Comparison of ENCODE assay signal across 8 cellular contexts in genomic region chr18:63848159-63848558, GRCh38. TPM values are rescaled to one million over a fixed set of nuclear protein-coding genes. Genes with fewer than 3 reads are reported as not detected.
DNase-seq lines count a peak whose midpoint lies in the region; ATAC-seq and TF ChIP-seq lines count a peak whose summit lies in the region.

No MANE protein-coding gene starts in this region.

- no peak overlapping the region for H3K27ac ChIP-seq in PC-3 (ENCODE audit: low read length)

- peaks cover 8% of the 10 kb centered on the region for H3K27me3 Mint-ChIP-seq in T-helper 2 cell treated with Interferon-gamma antibody and Interleukin-4, amounts not matched to agents 5 μg/mL and 100 μg/mL, for 36 hours (ENCODE audit: low read depth)

- no TSS peak for BruUV-seq in PC-3 (replicated peaks; lab: Mats Ljungman, UMichigan)

- no peak overlapping the region for H3K27ac Mint-ChIP-seq in T-helper 2 cell treated with Interferon-gamma antibody and Interleukin-4, amounts not matched to agents 5 μg/mL and 100 μg/mL, for 36 hours

- 0 out of 2 replicates have a peak overlapping the region, but pooled peaks have one; percentile 3 for H3K4me2 ChIP-seq in PC-3 (ENCODE audit: low read length)

- H3K79me2 ChIP-seq in PC-3 (ENCODE audit: low read length) = no peaks in the 10 kb centered on the region

- CTCF ChIA-PET in PC-3 (lab: Charles Lee) = no interaction called here

- intact Hi-C loops in PC-3 (cut with micrococcal nuclease) = loop anchor here (1.0 to 10.0 kb wide), 6 partner anchors 107 to 833 kb away; no protein-coding TSS in a partner anchor

- H3K9me3 Mint-ChIP-seq in T-helper 2 cell treated with Interferon-gamma antibody and Interleukin-4, amounts not matched to agents 5 μg/mL and 100 μg/mL, for 36 hours = no peaks in the 10 kb centered on the region

- H3K9me2 ChIP-seq in PC-3 (replicated peaks; ENCODE audit: low read length) = no peaks in the 10 kb centered on the region

- no peak overlapping the region for H3K9ac ChIP-seq in PC-3 (ENCODE audit: low read length)

- DNase-seq in AG10803 (ENCODE audit: low read depth) (peak; percentile 75), HT1080 (ENCODE audit: low read depth) (peak; percentile 63), PC-3 (peak; percentile 84), pons (ENCODE audit: low spot score) (peak; percentile 62), GF-D8 (lab: John Stamatoyannopoulos, UW) (no peak)
- no peak for DNase-seq in T-helper 2 cell treated with Interferon-gamma antibody and Interleukin-4, amounts not matched to agents 5 μg/mL and 100 μg/mL, for 36 hours (ENCODE audit: low spot score)

- H3K36me3 Mint-ChIP-seq in T-helper 2 cell treated with Interferon-gamma antibody and Interleukin-4, amounts not matched to agents 5 μg/mL and 100 μg/mL, for 36 hours (ENCODE audit: low read depth) = no peaks in the 10 kb centered on the region

- peak; percentile 63 for ATAC-seq in GM18511 (IDR thresholded peaks at IDR 0.05; ENCODE audit: unreplicated experiment)
- ATAC-seq in PC-3 = peak; percentile 70
- peak; percentile 79 for ATAC-seq in esophagus mucosa

- POLR2A ChIA-PET in PC-3 (lab: Charles Lee; ENCODE audit: unreplicated experiment) = no interaction called here

- H3K27me3 ChIP-seq in PC-3 (ENCODE audit: low read length) = no peaks in the 10 kb centered on the region

- no peaks in the 10 kb centered on the region for H3F3A ChIP-seq in PC-3 (ENCODE audit: low read length, unreplicated experiment)

- H4K20me1 ChIP-seq in PC-3 (ENCODE audit: low read length) = no peaks in the 10 kb centered on the region

- peak overlapping the region; percentile 60 for H2AFZ ChIP-seq in PC-3 (ENCODE audit: low read length)

- H3K4me3 Mint-ChIP-seq in T-helper 2 cell treated with Interferon-gamma antibody and Interleukin-4, amounts not matched to agents 5 μg/mL and 100 μg/mL, for 36 hours = no peak overlapping the region

- H3K9me3 ChIP-seq in PC-3 (ENCODE audit: low read length) = no peaks in the 10 kb centered on the region

- H3K4me3 ChIP-seq in AG10803 (ENCODE audit: low read length) (no peak overlapping the region), PC-3 (ENCODE audit: low read length) (no peak overlapping the region)

- no peaks in the 10 kb centered on the region for H3K36me3 ChIP-seq in PC-3 (ENCODE audit: low read depth, low read length)

- peak; percentile 81 for TF ChIP-seq CTCF in AG10803 (conservative IDR thresholded peaks at IDR 0.05; ENCODE audit: low read length)
- TF ChIP-seq CTCF in PC-3 (conservative IDR thresholded peaks at IDR 0.05; ENCODE audit: low read depth, low read length) = peak; percentile 85

- H3K4me1 ChIP-seq in PC-3 (ENCODE audit: insufficient read depth, low read length) = peaks cover 5% of the 10 kb centered on the region; the same call in 1 of the 2 replicates

- no peaks in the 10 kb centered on the region for H3K4me1 Mint-ChIP-seq in T-helper 2 cell treated with Interferon-gamma antibody and Interleukin-4, amounts not matched to agents 5 μg/mL and 100 μg/mL, for 36 hours (ENCODE audit: low read depth)

RNA-seq across cellular contexts. Expression of gene SERPINB2, which starts 39.3 kb away (rescaled TPM):
- 0.27 and 1.8 TPM in 2 replicates for total RNA-seq in HT1080 (2014; rRNA removed; shearing (Covaris generic))
- 0.61 and 0.88 TPM in 2 replicates for polyA plus RNA-seq in HT1080 (2015; cell fraction: cytosol; rRNA removed)
- 1.1 and 2.1 TPM in 2 replicates for polyA plus RNA-seq in HT1080 (2015; cell fraction: nucleus; rRNA removed)
- total RNA-seq in PC-3 (2014; rRNA removed) (5.8 and 9.9 TPM in 2 replicates), esophagus mucosa (139 TPM)

RNA-seq across cellular contexts. Expression of gene SERPINB10, which starts 59.6 kb away (rescaled TPM):
- not detected in 2 replicates for total RNA-seq in HT1080 (2014; rRNA removed; shearing (Covaris generic))
- polyA plus RNA-seq in HT1080 (2015; cell fraction: cytosol; rRNA removed) = not detected in 2 replicates
- polyA plus RNA-seq in HT1080 (2015; cell fraction: nucleus; rRNA removed) = not detected in 2 replicates
- 0.69 TPM in 1 of 2 replicates, not detected in the other for total RNA-seq in PC-3 (2014; rRNA removed)
- total RNA-seq in esophagus mucosa = 0.36 TPM

Comparison
In these comparisons a context has a peak if more than half of its experiments do, and no peak if none do; other contexts are left out.
1. DNase-seq: peak in AG10803 (single experiment), HT1080 (single experiment), PC-3 (single experiment) and pons (single experiment); none in GF-D8 (single experiment) and T-helper 2 cell treated with Interferon-gamma antibody and Interleukin-4, amounts not matched to agents 5 μg/mL and 100 μg/mL, for 36 hours (single experiment).
2. RNA of gene SERPINB2, which starts 39.3 kb away (total RNA-seq): 139 TPM in esophagus mucosa (single experiment); 5.8 to 9.9 TPM in PC-3 and 0.27 to 1.8 TPM in HT1080; every median in the first group is over 10 times any median in the second.
3. Peak in every context shown above with its lines, with median percentiles within 50 percentile points of each other: ATAC-seq.